In genomic region chr2:152587187-152587947, GRCh38 we compare ENCODE assay signal across 21 cellular contexts.
DNase-seq lines count a peak whose midpoint lies in the region; FAIRE-seq and TF ChIP-seq lines count a peak whose summit lies in the region.
"Had no signal": no experiment of that assay in that cellular context is flagged by ENCODE, and none has a peak within 500 bp of the region (broad histone marks: within the 10 kb centered on the region; RNA-seq: fewer than 3 reads in every experiment).

No MANE protein-coding gene starts in this region.

- H3K4me3 Mint-ChIP-seq in neural progenitor cell = no peak overlapping the region
- H3K4me3 Mint-ChIP-seq: naive B cell had no signal

- no peak overlapping the region for H3K27ac Mint-ChIP-seq in neural progenitor cell

- intact Hi-C loops in transverse colon (cut with DNase I; ENCODE audit: low total_unique reads) = no loop called here

- TF ChIP-seq CTCF in AG10803 (conservative IDR thresholded peaks at IDR 0.05; ENCODE audit: low read length) = no peak
- TF ChIP-seq CTCF in neural progenitor cell (IDR thresholded peaks at IDR 0.05) = no peak
- no peak for TF ChIP-seq CTCF in transverse colon (IDR thresholded peaks at IDR 0.05)

- H3K4me3 ChIP-seq in AG10803 (ENCODE audit: low read length) (no peak overlapping the region), neural progenitor cell (no peak overlapping the region), transverse colon (no peak overlapping the region)
- H3K4me3 ChIP-seq: esophagus squamous epithelium, MG63, prostate gland, uterus had no signal

- no peaks in the 10 kb centered on the region for H3K27me3 Mint-ChIP-seq in neural progenitor cell (ENCODE audit: insufficient read depth, low read depth)
- H3K27me3 Mint-ChIP-seq: naive B cell had no signal

- no peaks in the 10 kb centered on the region for H3K27me3 ChIP-seq in neural progenitor cell
- H3K27me3 ChIP-seq in transverse colon = no peaks in the 10 kb centered on the region
- H3K27me3 ChIP-seq: MG63, uterus had no signal

- DNase-seq in AG10803 (ENCODE audit: low read depth) (peak; percentile 45), HTR-8/SVneo (ENCODE audit: insufficient read length, low spot score) (peak; percentile 21), caudate nucleus (lab: John Stamatoyannopoulos, UW) (no peak), kidney tubule cell (ENCODE audit: low spot score) (peak; percentile 33), neural progenitor cell (ENCODE audit: low spot score) (no peak), NCI-H187 (lab: John Stamatoyannopoulos, UW) (no peak), NCI-H524 (lab: John Stamatoyannopoulos, UW) (no peak), transverse colon (no peak)
- DNase-seq: activated CD8-positive, alpha-beta memory T cell treated with anti-CD3 and anti-CD28 coated beads for 24 hours; activated effector memory CD4-positive, alpha-beta T cell treated with anti-CD3 and anti-CD28 coated beads, Interleukin-2, amount 50 U/mL, for 16 hours; aorta; Calu3; esophagus squamous epithelium; MG63; naive B cell; NCI-H1930; NCI-H526; stimulated activated naive CD8-positive, alpha-beta T cell treated with anti-CD3 and anti-CD28 coated beads, Interleukin-15, Interleukin-2, amounts not matched to agents 100 U/mL and 50 U/mL, for 24 hours; uterus; WERI-Rb-1 had no signal

- no peak overlapping the region for H2AFZ ChIP-seq in neural progenitor cell (replicated peaks)

- WGBS in transverse colon (ENCODE audit: low coverage in 1 of 2), 2 donors = 63 to 77% methylated on average over 3 to 7 of the region's 7 CpGs

- TF ChIP-seq POLR2A in transverse colon (IDR thresholded peaks at IDR 0.05) = no peak

- no peaks in the 10 kb centered on the region for H3K4me1 Mint-ChIP-seq in neural progenitor cell

- no peak overlapping the region for H3K4me2 ChIP-seq in neural progenitor cell

- H3K27ac ChIP-seq in caudate nucleus (ENCODE audit: low read depth, low read length) (peak overlapping the region; percentile 4), neural progenitor cell (no peak overlapping the region), transverse colon (no peak overlapping the region)
- H3K27ac ChIP-seq: esophagus squamous epithelium, prostate gland, uterus, WERI-Rb-1 had no signal

- FAIRE-seq in HTR-8/SVneo (lab: Jason Lieb, UNC) = no peak

- in situ Hi-C loops in transverse colon (cut with MboI; ENCODE audit: low pct_ligation_motif_present in 1 of 4, low pct_unique_long_range_greater_than_20kb in 1 of 4, low sequenced_read_pairs in 3 of 4) = no loop called here

- no peak for TF ChIP-seq EP300 in transverse colon (IDR thresholded peaks at IDR 0.05; ENCODE audit: low read depth)

- H4K20me1 ChIP-seq in neural progenitor cell (ENCODE audit: low read depth) = no peaks in the 10 kb centered on the region

- H3K4me1 ChIP-seq in neural progenitor cell (no peaks in the 10 kb centered on the region), transverse colon (peaks cover 0 to 11% (median 3%) of the 10 kb centered on the region in 4 donors)
- H3K4me1 ChIP-seq: prostate gland, uterus had no signal

- H3K9me3 ChIP-seq in neural progenitor cell (ENCODE audit: low read depth) (no peaks in the 10 kb centered on the region), transverse colon (no peaks in the 10 kb centered on the region)
- H3K9me3 ChIP-seq: esophagus squamous epithelium, MG63, prostate gland, uterus had no signal

- peaks cover 33% of the 10 kb centered on the region for H3K36me3 Mint-ChIP-seq in neural progenitor cell
- H3K36me3 Mint-ChIP-seq: naive B cell had no signal

- H3K9ac ChIP-seq in neural progenitor cell = no peak overlapping the region

- H3K79me2 ChIP-seq in neural progenitor cell (ENCODE audit: low read depth) = no peaks in the 10 kb centered on the region

- H3K9me3 Mint-ChIP-seq in neural progenitor cell = no peaks in the 10 kb centered on the region
- H3K9me3 Mint-ChIP-seq: naive B cell had no signal

- no peaks in the 10 kb centered on the region for H3F3A ChIP-seq in neural progenitor cell (ENCODE audit: low read depth)

- H3K36me3 ChIP-seq in neural progenitor cell (no peaks in the 10 kb centered on the region), transverse colon (no peaks in the 10 kb centered on the region)
- H3K36me3 ChIP-seq: prostate gland, uterus had no signal

Comparison
In these comparisons a context has a peak if more than half of its experiments do, and no peak if none do; other contexts are left out.
1. DNase-seq: peak in AG10803 (single experiment), HTR-8/SVneo (single experiment) and kidney tubule cell (single experiment); none in caudate nucleus (0 of 61), neural progenitor cell (single experiment), NCI-H187 (0 of 2), NCI-H524 (0 of 2) and transverse colon (single experiment).